28 cellular contexts compared by ENCODE assay signal in the genomic region with DNA sequence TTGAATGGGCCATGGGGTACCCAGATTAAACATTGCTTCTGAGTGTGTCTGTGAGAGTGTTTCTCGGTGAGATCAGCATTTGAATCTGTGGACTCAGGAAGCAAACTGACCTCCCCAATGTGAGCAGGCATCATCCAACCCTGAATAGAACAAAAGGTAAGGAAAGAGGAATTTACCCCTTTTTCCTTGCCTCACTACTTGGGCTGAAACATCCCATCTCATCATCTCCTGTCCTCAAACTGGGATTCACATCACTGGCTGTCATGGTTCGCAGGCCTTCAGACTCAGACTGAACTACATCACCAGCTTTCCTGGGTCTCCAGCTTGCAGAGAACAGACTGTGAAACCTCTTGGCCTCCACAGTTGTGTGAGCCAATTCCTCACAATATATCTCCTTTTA.
"Had no signal": no experiment of that assay in that cellular context is flagged by ENCODE, and none has a peak within 500 bp of the region (broad histone marks: within the 10 kb centered on the region; RNA-seq: fewer than 3 reads in every experiment).

No MANE protein-coding gene starts in this region.

- FAIRE-seq: astrocyte had no signal

- DNase-seq: activated CD4-positive, alpha-beta T cell treated with anti-CD3 and anti-CD28 coated beads, Interleukin-2, amount 10 ng/mL, durations not matched to agents 24 days and 14 days; activated CD4-positive, alpha-beta T cell treated with anti-CD3 and anti-CD28 coated beads, Interleukin-2, amount 50 U/mL, for 4 hours; activated CD8-positive, alpha-beta T cell treated with anti-CD3 and anti-CD28 coated beads, Interleukin-2, amount 10 ng/mL, durations not matched to agents 7 days and 5 days; activated gamma-delta T cell; activated naive CD4-positive, alpha-beta T cell treated with Interleukin-2 at 50 U/mL for 16 hours; activated naive CD8-positive, alpha-beta T cell treated with anti-CD3 and anti-CD28 coated beads, Interleukin-2, amount 10 ng/mL, durations not matched to agents 7 days and 5 days; activated T-cell treated with anti-CD3 and anti-CD28 coated beads, Interleukin-2, amount 50 U/mL, for 24 hours; body of pancreas; MM.1S; MV-4-11; NCI-H1092; NCI-H1436 treated with DMSO at 0.1 percent for 48 hours; NCI-H1694 treated with DMSO at 0.1 percent for 48 hours; NCI-H2029 treated with DMSO at 0.1 percent for 48 hours; NCI-H2107; NCI-H2171; NCI-H2227 treated with DMSO at 0.1 percent for 48 hours; NCI-H446 treated with DMSO at 0.1 percent for 48 hours; NCI-H524; NCI-H69; PC-9; Right ventricle myocardium superior; SW 1271; T-helper 1 cell; T-helper 2 cell; T-helper 9 cell had no signal

- H3K4me3 ChIP-seq: body of pancreas, breast epithelium, PC-9 had no signal
